Comparison of ENCODE assay signal across 24 cellular contexts in genomic region chr2:113869253-113869652, GRCh38.
"Had no signal": no experiment of that assay in that cellular context is flagged by ENCODE, and none has a peak within 500 bp of the region (broad histone marks: within the 10 kb centered on the region; RNA-seq: fewer than 3 reads in every experiment).

No MANE protein-coding gene starts in this region.

- H3K9me3 ChIP-seq: esophagus squamous epithelium, neutrophil, pancreas, right lobe of liver, testis, tibial artery had no signal

- H3K27me3 ChIP-seq: esophagus squamous epithelium, hepatocyte, neutrophil, pancreas, right lobe of liver, testis, tibial artery had no signal

- H3K4me2 ChIP-seq: hepatocyte, smooth muscle cell had no signal

- H3K4me1 ChIP-seq: esophagus squamous epithelium, pancreas, right lobe of liver, testis, tibial artery had no signal

- H2AFZ ChIP-seq: hepatocyte had no signal

- ATAC-seq: effector memory CD8-positive, alpha-beta T cell; left lobe of liver; natural killer cell; pancreas; right lobe of liver; stimulated activated naive CD8-positive, alpha-beta T cell treated with anti-CD3 and anti-CD28 coated beads, Interleukin-15, Interleukin-2, amounts not matched to agents 100 U/mL and 50 U/mL, for 24 hours had no signal

- H3K79me2 ChIP-seq: hepatocyte had no signal

- DNase-seq: cortex of kidney; effector memory CD8-positive, alpha-beta T cell; erythroblast; esophagus squamous epithelium; kidney; natural killer cell; pancreas; right lobe of liver; stimulated activated CD4-positive, alpha-beta T cell treated with anti-CD3 and anti-CD28 coated beads, Interleukin-12 subunit alpha, Interleukin-12 subunit beta, amount 100 ng/mL, for 4 hours; stimulated activated CD4-positive, alpha-beta T cell treated with anti-CD3 and anti-CD28 coated beads, Interleukin-1b, Interleukin-23, amount 100 ng/mL, for 48 hours; stimulated activated CD4-positive, alpha-beta T cell treated with anti-CD3 and anti-CD28 coated beads, Interleukin-4, amount 100 ng/mL, for 1 hour; stimulated activated CD8-positive, alpha-beta memory T cell treated with anti-CD3 and anti-CD28 coated beads, Interleukin-4, amount 100 ng/mL, for 48 hours; stimulated activated naive CD8-positive, alpha-beta T cell treated with anti-CD3 and anti-CD28 coated beads, Interleukin-15, Interleukin-2, amounts not matched to agents 100 U/mL and 50 U/mL, for 24 hours; substantia nigra; testis; tibial artery had no signal

- H3K27ac Mint-ChIP-seq: effector memory CD8-positive, alpha-beta T cell; natural killer cell; type B pancreatic cell had no signal

- H3K4me3 Mint-ChIP-seq: effector memory CD8-positive, alpha-beta T cell; memory B cell; natural killer cell; neural crest cell; type B pancreatic cell had no signal

- H3K27me3 Mint-ChIP-seq: effector memory CD8-positive, alpha-beta T cell; memory B cell; type B pancreatic cell had no signal

- H3K27ac ChIP-seq: esophagus squamous epithelium, hepatocyte, neutrophil, pancreas, right lobe of liver, testis, tibial artery had no signal

- H3K4me3 ChIP-seq: esophagus squamous epithelium, hepatocyte, lung, pancreas, right lobe of liver, smooth muscle cell, testis, tibial artery had no signal

- H3K36me3 Mint-ChIP-seq: natural killer cell, type B pancreatic cell had no signal

- H3K9me3 Mint-ChIP-seq: effector memory CD8-positive, alpha-beta T cell; memory B cell; natural killer cell; type B pancreatic cell had no signal

- H3K36me3 ChIP-seq: esophagus squamous epithelium, neutrophil, pancreas, right lobe of liver, tibial artery had no signal
